22 cellular contexts compared by ENCODE assay signal in genomic region chr2:83874712-83875430, GRCh38.
"Had no signal": no experiment of that assay in that cellular context is flagged by ENCODE, and none has a peak within 500 bp of the region (broad histone marks: within the 10 kb centered on the region; RNA-seq: fewer than 3 reads in every experiment).

No MANE protein-coding gene starts in this region.

- H3K36me3 ChIP-seq: esophagus squamous epithelium, gastroesophageal sphincter, neutrophil, right lobe of liver, tibial artery, upper lobe of right lung, vagina had no signal

- H3K4me1 Mint-ChIP-seq: naive thymus-derived CD4-positive, alpha-beta T cell; stimulated activated memory B cell treated with anti-CD40 and anti-IgM and Interleukin-4, amounts not matched to agents 10 μg/mL and 1 μg/mL and 100 μg/mL, for 72 hours had no signal

- H3K27ac ChIP-seq: esophagus squamous epithelium, gastroesophageal sphincter, neutrophil, psoas muscle, right lobe of liver, tibial artery, upper lobe of right lung, vagina had no signal

- H3K27me3 ChIP-seq: esophagus squamous epithelium, gastroesophageal sphincter, neutrophil, right lobe of liver, tibial artery, upper lobe of right lung, vagina had no signal

- H3K36me3 Mint-ChIP-seq: stimulated activated memory B cell treated with anti-CD40 and anti-IgM and Interleukin-4, amounts not matched to agents 10 μg/mL and 1 μg/mL and 100 μg/mL, for 72 hours had no signal

- H3K27ac Mint-ChIP-seq: naive thymus-derived CD4-positive, alpha-beta T cell; stimulated activated memory B cell treated with anti-CD40 and anti-IgM and Interleukin-4, amounts not matched to agents 10 μg/mL and 1 μg/mL and 100 μg/mL, for 72 hours; stimulated activated naive CD8-positive, alpha-beta T cell treated with anti-CD3 and anti-CD28 coated beads, Interleukin-15, Interleukin-2, amounts not matched to agents 100 ng/mL and 50 ng/mL, for 24 hours had no signal

- H3K4me3 Mint-ChIP-seq: naive thymus-derived CD4-positive, alpha-beta T cell; stimulated activated memory B cell treated with anti-CD40 and anti-IgM and Interleukin-4, amounts not matched to agents 10 μg/mL and 1 μg/mL and 100 μg/mL, for 72 hours; stimulated activated naive CD8-positive, alpha-beta T cell treated with anti-CD3 and anti-CD28 coated beads, Interleukin-15, Interleukin-2, amounts not matched to agents 100 ng/mL and 50 ng/mL, for 24 hours had no signal

- DNase-seq: effector memory CD4-positive, alpha-beta T cell; esophagus squamous epithelium; foreskin fibroblast; glutamatergic neuron; left colon; left ventricle myocardium superior; mesenchymal stem cell; naive thymus-derived CD4-positive, alpha-beta T cell; psoas muscle; retina; right lobe of liver; stimulated activated CD4-positive, alpha-beta T cell treated with anti-CD3 and anti-CD28 coated beads, Interleukin-15, amount 100 ng/mL, for 24 hours; stimulated activated CD4-positive, alpha-beta T cell treated with anti-CD3 and anti-CD28 coated beads, Interleukin-1b, Interleukin-23, amount 100 ng/mL, for 48 hours; stimulated activated CD4-positive, alpha-beta T cell treated with anti-CD3 and anti-CD28 coated beads, Interleukin-4, amount 100 ng/mL, for 24 hours; tibial artery; upper lobe of right lung had no signal

- H3K9me3 ChIP-seq: neutrophil, psoas muscle, right lobe of liver, tibial artery, upper lobe of right lung, vagina had no signal

- H3K4me1 ChIP-seq: esophagus squamous epithelium, gastroesophageal sphincter, psoas muscle, right lobe of liver, tibial artery, upper lobe of right lung, vagina had no signal

- H3K27me3 Mint-ChIP-seq: stimulated activated memory B cell treated with anti-CD40 and anti-IgM and Interleukin-4, amounts not matched to agents 10 μg/mL and 1 μg/mL and 100 μg/mL, for 72 hours; stimulated activated naive CD8-positive, alpha-beta T cell treated with anti-CD3 and anti-CD28 coated beads, Interleukin-15, Interleukin-2, amounts not matched to agents 100 ng/mL and 50 ng/mL, for 24 hours had no signal

- ATAC-seq: gastroesophageal sphincter; left colon; left ventricle myocardium superior; naive thymus-derived CD4-positive, alpha-beta T cell; psoas muscle; right lobe of liver; stimulated activated memory B cell treated with anti-CD40 and anti-IgM and Interleukin-4, amounts not matched to agents 10 μg/mL and 1 μg/mL and 100 μg/mL, for 72 hours; upper lobe of right lung had no signal

- H3K4me3 ChIP-seq: esophagus squamous epithelium, gastroesophageal sphincter, lung, psoas muscle, right lobe of liver, tibial artery, upper lobe of right lung, vagina had no signal
